In the genomic region with DNA sequence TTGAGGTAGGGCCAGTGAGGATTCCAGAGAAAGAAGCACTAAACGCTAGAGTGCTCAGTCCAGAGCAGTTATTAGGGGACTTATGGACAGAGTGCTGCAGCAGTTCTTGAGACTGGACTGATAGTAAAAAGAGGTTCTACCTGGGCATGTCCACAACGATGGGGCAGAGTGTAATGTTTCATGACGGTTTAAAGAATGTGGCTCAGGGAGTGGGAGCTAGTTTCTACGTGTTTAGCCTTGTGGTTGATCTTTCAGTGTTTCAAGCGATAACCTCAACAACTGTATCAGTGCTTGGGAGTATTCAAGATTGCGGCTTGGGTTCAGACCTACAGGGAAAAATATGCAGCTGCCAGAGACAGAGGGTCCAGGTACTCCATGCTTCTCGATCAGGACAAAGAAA, we compare ENCODE assay signal across 1 cellular context.
TF ChIP-seq lines count a peak whose summit lies in the region.

No MANE protein-coding gene starts in this region.

TF ChIP-seq in H1, 55 proteins besides CTCF, POLR2A, EP300 and RAD21:
- TF ChIP-seq SIN3A (conservative IDR thresholded peaks at IDR 0.05 in 1 of 2, IDR thresholded peaks at IDR 0.05 in 1 of 2; ENCODE audit: low read depth in 1 of 2, low read length in 2 of 2) (no peak), POLR2AphosphoS5 (IDR thresholded peaks at IDR 0.05; ENCODE audit: low read depth, low read length) (no peak), CHD1 (IDR thresholded peaks at IDR 0.05; ENCODE audit: low read depth, low read length) (no peak), BRCA1 (IDR thresholded peaks at IDR 0.05; ENCODE audit: low read depth, low read length) (no peak), TCF12 (IDR thresholded peaks at IDR 0.05; ENCODE audit: low read depth, low read length) (no peak), ZNF274 (IDR thresholded peaks at IDR 0.05; ENCODE audit: borderline replicate concordance, extremely low read depth, low read length) (no peak), KDM1A (IDR thresholded peaks at IDR 0.05; ENCODE audit: borderline replicate concordance, low read length) (no peak), JUND (IDR thresholded peaks at IDR 0.05; ENCODE audit: low read length) (no peak), NANOG (IDR thresholded peaks at IDR 0.05; ENCODE audit: insufficient read depth, low read depth, low read length, poor library complexity, severe bottlenecking) (no peak), SIRT6 (IDR thresholded peaks at IDR 0.05; ENCODE audit: low read length) (no peak), HDAC2 (IDR thresholded peaks at IDR 0.05; ENCODE audit: borderline replicate concordance in 1 of 2, low read depth in 2 of 2, low read length in 2 of 2) (no peak), RFX5 (IDR thresholded peaks at IDR 0.05; ENCODE audit: borderline replicate concordance, low read depth, low read length) (no peak), CTBP2 (IDR thresholded peaks at IDR 0.05; ENCODE audit: borderline replicate concordance, insufficient read depth, insufficient read length, low read length) (no peak), BACH1 (IDR thresholded peaks at IDR 0.05; ENCODE audit: low read length) (no peak), JUN (IDR thresholded peaks at IDR 0.05; ENCODE audit: low read depth, low read length) (no peak)
- TF ChIP-seq, protein P1, sequence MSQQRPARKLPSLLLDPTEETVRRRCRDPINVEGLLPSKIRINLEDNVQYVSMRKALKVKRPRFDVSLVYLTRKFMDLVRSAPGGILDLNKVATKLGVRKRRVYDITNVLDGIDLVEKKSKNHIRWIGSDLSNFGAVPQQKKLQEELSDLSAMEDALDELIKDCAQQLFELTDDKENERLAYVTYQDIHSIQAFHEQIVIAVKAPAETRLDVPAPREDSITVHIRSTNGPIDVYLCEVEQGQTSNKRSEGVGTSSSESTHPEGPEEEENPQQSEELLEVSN (IDR thresholded peaks at IDR 0.05): no peak
- TF ChIP-seq, protein P2, sequence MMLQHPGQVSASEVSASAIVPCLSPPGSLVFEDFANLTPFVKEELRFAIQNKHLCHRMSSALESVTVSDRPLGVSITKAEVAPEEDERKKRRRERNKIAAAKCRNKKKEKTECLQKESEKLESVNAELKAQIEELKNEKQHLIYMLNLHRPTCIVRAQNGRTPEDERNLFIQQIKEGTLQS (IDR thresholded peaks at IDR 0.05; ENCODE audit: insufficient read depth, low read depth, low read length): no peak
